ENCODE assay signal across 24 cellular contexts in genomic region chr4:66887061-66887460, GRCh38.
"Had no signal": no experiment of that assay in that cellular context is flagged by ENCODE, and none has a peak within 500 bp of the region (broad histone marks: within the 10 kb centered on the region; RNA-seq: fewer than 3 reads in every experiment).

No MANE protein-coding gene starts in this region.

- H3K4me3 ChIP-seq: stomach, suprapubic skin, testis, thoracic aorta, thyroid gland, tibial artery, tibial nerve, transverse colon, upper lobe of left lung, upper lobe of right lung, uterus, vagina had no signal

- H3K27me3 ChIP-seq: stomach, suprapubic skin, testis, thyroid gland, tibial artery, tibial nerve, transverse colon, upper lobe of left lung, upper lobe of right lung, uterus, vagina had no signal

- H3K4me1 ChIP-seq: stomach, suprapubic skin, testis, thyroid gland, tibial artery, tibial nerve, transverse colon, upper lobe of left lung, upper lobe of right lung, uterus, vagina had no signal

- H3K36me3 ChIP-seq: stomach, suprapubic skin, thoracic aorta, thyroid gland, tibial artery, tibial nerve, transverse colon, upper lobe of left lung, upper lobe of right lung, uterus, vagina had no signal

- DNase-seq: stimulated activated CD4-positive, alpha-beta T cell treated with anti-CD3 and anti-CD28 coated beads, Interleukin-2, amount 100 ng/mL, for 48 hours; stimulated activated CD4-positive, alpha-beta T cell treated with anti-CD3 and anti-CD28 coated beads, Interleukin-4, amount 100 ng/mL, for 1 hour; stimulated activated CD4-positive, alpha-beta T cell treated with anti-CD3 and anti-CD28 coated beads, Interleukin-4, amount 100 ng/mL, for 24 hours; stimulated activated CD4-positive, alpha-beta T cell treated with anti-CD3 and anti-CD28 coated beads, Interleukin-4, amount 100 ng/mL, for 4 hours; stimulated activated CD8-positive, alpha-beta memory T cell treated with anti-CD3 and anti-CD28 coated beads, Interleukin-4, amount 100 ng/mL, for 48 hours; stimulated activated naive B cell treated with anti-CD40 and anti-IgM and Interleukin-4, amounts not matched to agents 10 μg/mL and 1 μg/mL and 100 μg/mL, for 72 hours; stimulated activated naive CD4-positive, alpha-beta T cell; stimulated activated naive CD4-positive, alpha-beta T cell treated with Interleukin-2 at 50 U/mL for 16 hours; stimulated activated naive CD8-positive, alpha-beta T cell treated with anti-CD3 and anti-CD28 coated beads, Interleukin-15, amount 100 ng/mL, for 72 hours; stimulated activated naive CD8-positive, alpha-beta T cell treated with anti-CD3 and anti-CD28 coated beads, Interleukin-15, Interleukin-2, amounts not matched to agents 100 U/mL and 50 U/mL, for 24 hours; stomach; substantia nigra; testis; thyroid gland; tibial artery; transverse colon; trophoblast cell; upper lobe of left lung; upper lobe of right lung; uterus had no signal

- H3K9me3 ChIP-seq: suprapubic skin, testis, thoracic aorta, thyroid gland, tibial artery, tibial nerve, transverse colon, upper lobe of left lung, upper lobe of right lung, uterus, vagina had no signal
